28 cellular contexts compared by ENCODE assay signal in the genomic region with DNA sequence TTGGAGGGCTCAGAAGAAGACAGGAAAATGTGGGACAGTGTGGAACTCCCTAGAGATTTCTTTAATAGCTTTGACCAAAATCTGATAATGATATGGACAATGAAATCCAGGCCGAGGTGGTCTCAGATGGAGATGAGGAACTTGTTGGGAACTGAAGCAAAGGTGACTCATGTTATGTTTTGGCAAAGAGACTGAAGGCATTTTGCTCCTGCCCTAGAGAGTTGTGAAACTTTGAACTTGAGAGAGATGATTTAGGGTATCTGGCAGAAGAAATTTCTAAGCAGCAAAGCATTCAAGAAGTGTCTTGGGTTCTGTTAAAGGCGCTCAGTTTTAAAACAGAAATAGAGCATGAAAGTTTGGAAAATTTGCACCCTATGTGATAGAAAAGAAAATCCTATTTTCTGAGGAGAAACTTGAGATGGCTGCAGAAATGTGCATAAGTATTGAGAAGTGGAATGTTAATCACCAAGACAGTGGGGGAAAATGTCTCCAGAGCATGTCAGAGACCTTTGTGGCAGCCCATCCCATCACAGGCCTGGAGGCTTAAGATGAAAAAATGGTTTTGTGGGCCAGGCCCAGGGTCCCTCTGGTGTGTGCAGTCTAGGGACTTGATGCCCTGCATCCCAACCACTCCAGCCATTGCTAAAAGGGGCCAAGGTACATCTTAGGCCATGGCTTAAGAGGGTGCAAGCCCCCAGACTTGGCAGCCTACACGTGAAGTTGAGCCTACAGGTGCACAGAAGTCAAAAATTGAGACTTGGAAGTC.
"Had no signal": no experiment of that assay in that cellular context is flagged by ENCODE, and none has a peak within 500 bp of the region (broad histone marks: within the 10 kb centered on the region; RNA-seq: fewer than 3 reads in every experiment).

No MANE protein-coding gene starts in this region.

- H3K36me3 Mint-ChIP-seq: activated naive CD8-positive, alpha-beta T cell treated with anti-CD3 and anti-CD28 coated beads for 36 hours; natural killer cell; stimulated activated effector memory CD8-positive, alpha-beta T cell treated with anti-CD3 and anti-CD28 coated beads, Interleukin-12 subunit alpha, Interleukin-12 subunit beta, amount 100 ng/mL, for 72 hours had no signal

- H3K36me3 ChIP-seq: left ventricle myocardium inferior, right lobe of liver, thyroid gland, upper lobe of left lung, vagina had no signal

- H3K27me3 ChIP-seq: foreskin keratinocyte, right lobe of liver, thyroid gland, upper lobe of left lung, vagina had no signal

- H3K9me3 ChIP-seq: right lobe of liver, thyroid gland, vagina had no signal

- H3K27ac ChIP-seq: foreskin keratinocyte, left ventricle myocardium inferior, right lobe of liver, thyroid gland, upper lobe of left lung, vagina had no signal

- H3K27me3 Mint-ChIP-seq: activated naive CD8-positive, alpha-beta T cell treated with anti-CD3 and anti-CD28 coated beads for 36 hours; central memory CD8-positive, alpha-beta T cell; dendritic cell treated with granulocyte-macrophage colony-stimulating factor and Interleukin-4, amounts not matched to agents 40 ng/mL and 50 ng/mL, for 4 days; stimulated activated naive CD8-positive, alpha-beta T cell treated with anti-CD3 and anti-CD28 coated beads, Interleukin-15, Interleukin-2, amounts not matched to agents 100 ng/mL and 50 ng/mL, for 24 hours had no signal

- H3K4me3 Mint-ChIP-seq: activated naive CD4-positive, alpha-beta T cell treated with anti-CD3 and anti-CD28 coated beads for 36 hours; activated naive CD8-positive, alpha-beta T cell treated with anti-CD3 and anti-CD28 coated beads for 36 hours; activated T-helper 1 cell treated with anti-CD3 and anti-CD28 coated beads, Interleukin-12 subunit alpha, Interleukin-12 subunit beta, Interleukin-2, Interleukin-4 antibody, amounts not matched to agents 30 ng/mL and 10 ng/mL and 1 ng/mL, durations not matched to agents 14 hours and 24 hours and 36 hours; central memory CD8-positive, alpha-beta T cell; dendritic cell treated with granulocyte-macrophage colony-stimulating factor and Interleukin-4, amounts not matched to agents 40 ng/mL and 50 ng/mL, for 4 days; endodermal cell; natural killer cell; stimulated activated effector memory CD8-positive, alpha-beta T cell treated with anti-CD3 and anti-CD28 coated beads, Interleukin-12 subunit alpha, Interleukin-12 subunit beta, amount 100 ng/mL, for 72 hours; stimulated activated naive CD8-positive, alpha-beta T cell treated with anti-CD3 and anti-CD28 coated beads, Interleukin-15, Interleukin-2, amounts not matched to agents 100 ng/mL and 50 ng/mL, for 24 hours; T-helper 2 cell treated with Interferon-gamma antibody and Interleukin-4, amounts not matched to agents 5 μg/mL and 100 μg/mL, for 36 hours had no signal

- H3K4me3 ChIP-seq: left ventricle myocardium inferior, lung, right lobe of liver, thyroid gland, upper lobe of left lung, vagina had no signal

- H3K4me1 ChIP-seq: foreskin keratinocyte, left ventricle myocardium inferior, right lobe of liver, thyroid gland, upper lobe of left lung, vagina had no signal

- DNase-seq: activated CD4-positive, alpha-beta T cell treated with anti-CD3 and anti-CD28 coated beads for 4 hours; activated CD4-positive, alpha-beta T cell treated with anti-CD3 and anti-CD28 coated beads, Interleukin-2, amount 50 U/mL, for 4 hours; activated CD4-positive, CD25-positive, alpha-beta regulatory T cell; activated effector memory CD4-positive, alpha-beta T cell treated with anti-CD3 and anti-CD28 coated beads, Interleukin-2, amount 50 U/mL, for 16 hours; activated naive CD4-positive, alpha-beta T cell treated with anti-CD3 and anti-CD28 coated beads for 36 hours; activated naive CD8-positive, alpha-beta T cell treated with anti-CD3 and anti-CD28 coated beads for 36 hours; amniotic stem cell; endodermal cell; foreskin keratinocyte; left ventricle myocardium inferior; mesendoderm; natural killer cell; right lobe of liver; small intestine; stimulated activated CD4-positive, alpha-beta T cell treated with anti-CD3 and anti-CD28 coated beads, Interleukin-4, amount 100 ng/mL, for 24 hours; substantia nigra; T-helper 1 cell; thyroid gland; upper lobe of left lung had no signal

- H3K4me1 Mint-ChIP-seq: activated naive CD8-positive, alpha-beta T cell treated with anti-CD3 and anti-CD28 coated beads for 36 hours; central memory CD8-positive, alpha-beta T cell; endodermal cell; natural killer cell; stimulated activated effector memory CD8-positive, alpha-beta T cell treated with anti-CD3 and anti-CD28 coated beads, Interleukin-12 subunit alpha, Interleukin-12 subunit beta, amount 100 ng/mL, for 72 hours had no signal

- ATAC-seq: esophagus mucosa; foreskin keratinocyte; right lobe of liver; stimulated activated effector memory CD8-positive, alpha-beta T cell treated with anti-CD3 and anti-CD28 coated beads, Interleukin-12 subunit alpha, Interleukin-12 subunit beta, amount 100 ng/mL, for 72 hours had no signal
